8 cellular contexts compared by ENCODE assay signal in the genomic region with DNA sequence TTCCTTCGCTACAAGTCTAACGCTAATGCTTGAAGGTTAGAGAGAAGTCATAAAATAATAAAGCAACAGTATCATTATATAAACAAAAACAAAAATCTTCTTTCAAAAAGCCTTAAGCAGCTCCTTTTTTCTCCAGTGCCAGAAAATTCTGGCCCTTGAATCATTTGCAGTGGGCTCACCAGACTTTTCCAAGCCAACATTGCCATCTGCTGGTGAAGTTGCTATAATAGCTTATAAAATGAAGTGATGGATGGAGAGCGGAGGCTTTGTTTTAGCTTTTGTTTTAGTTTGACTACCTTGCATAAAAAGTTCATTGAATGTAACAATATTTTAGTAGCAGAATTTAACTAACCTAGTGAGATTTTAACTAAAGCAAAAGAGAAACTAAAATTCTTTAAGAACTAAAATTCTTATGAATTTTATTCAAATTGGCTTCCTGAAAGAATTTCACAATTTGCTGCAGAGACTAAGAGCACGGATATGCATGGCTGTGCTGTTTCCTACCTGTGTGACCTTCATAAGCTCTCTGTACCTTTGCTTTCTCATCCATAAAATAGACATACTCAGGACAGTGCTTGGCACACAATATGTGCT. TPM values are rescaled to one million over a fixed set of nuclear protein-coding genes. Genes with fewer than 3 reads are reported as not detected.
DNase-seq lines count a peak whose midpoint lies in the region; ATAC-seq, FAIRE-seq and TF ChIP-seq lines count a peak whose summit lies in the region.

No MANE protein-coding gene starts in this region.

- H3K27ac ChIP-seq in K562 (ENCODE audit: extremely low read depth, low read depth, low read length) = no peak overlapping the region

- H4K20me1 ChIP-seq in K562 (replicated peaks; ENCODE audit: control insufficient read depth, insufficient read depth, low read length) = no peaks in the 10 kb centered on the region

- H3K9me1 ChIP-seq in K562 (ENCODE audit: control insufficient read depth, insufficient read depth, low read length) = no peaks in the 10 kb centered on the region

- H3K79me2 ChIP-seq in K562 (ENCODE audit: control insufficient read depth, insufficient read depth, low read length) = no peaks in the 10 kb centered on the region

- no peak overlapping the region for H3K9ac ChIP-seq in K562 (ENCODE audit: insufficient read depth in 1 of 2, low read depth in 2 of 2, low read length in 2 of 2)

- intact Hi-C loops in K562 (cut with micrococcal nuclease) = loop anchor here (1.0 to 10.0 kb wide), 7 partner anchors 32 to 1132 kb away; no protein-coding TSS in a partner anchor

- no peaks in the 10 kb centered on the region for H3K9me3 ChIP-seq in K562 (replicated peaks; ENCODE audit: control insufficient read depth, insufficient read depth, low read depth, low read length)

- CTCF ChIA-PET in K562 (lab: Yijun Ruan, JAX; ENCODE audit: low intra/inter-chr PET ratio) = interaction anchor here (0.6 to 9.0 kb wide), 11 partner anchors 33 to 1799 kb away, joined by 3 to 153 read pairs (median 6); no protein-coding TSS in a partner anchor

- no peak overlapping the region for H3K4me3 ChIP-seq in K562

- ATAC-seq in K562 (peak; percentile 88), HG03025 (IDR thresholded peaks at IDR 0.05; ENCODE audit: low FRiP score, unreplicated experiment) (no peak)

- POLR2A ChIA-PET in K562 (lab: Yijun Ruan, JAX) = interaction anchor here (0.6 to 2.5 kb wide), 11 partner anchors 10 to 182 kb away, joined by 3 to 13 read pairs (median 4); no protein-coding TSS in a partner anchor

- no peak overlapping the region for H2AFZ ChIP-seq in K562 (ENCODE audit: low read depth, low read length)

- in situ Hi-C loops in K562 (cut with MboI) = loop anchor here (5.0 to 25.0 kb wide), 3 partner anchors 175 to 1585 kb away; a partner anchor contains a TSS

- peak; percentile 70 to 86 (median 72); a peak in 5 of 6 replicates for TF ChIP-seq CTCF in K562 (IDR thresholded peaks at IDR 0.05 in 2 of 3, conservative IDR thresholded peaks at IDR 0.05 in 1 of 3; ENCODE audit: insufficient read depth in 2 of 3, low read depth in 1 of 3, low read length in 3 of 3)

- no peaks in the 10 kb centered on the region for H3K36me3 ChIP-seq in K562 (ENCODE audit: control insufficient read depth, insufficient read depth, low read length)

- H3K4me1 ChIP-seq in K562 (replicated peaks in 1 of 2; ENCODE audit: control insufficient read depth in 2 of 2, insufficient read depth in 2 of 2, low read length in 2 of 2) = no peaks in the 10 kb centered on the region

- H3K27me3 ChIP-seq in K562 (ENCODE audit: control insufficient read depth in 2 of 2, insufficient read depth in 2 of 2, low read length in 2 of 2) = no peaks in the 10 kb centered on the region; a peak in 2 of 5 replicates

- TF ChIP-seq POLR2A in K562 (conservative IDR thresholded peaks at IDR 0.05) = no peak

- WGBS in K562 (ENCODE audit: insufficient coverage, low coverage, missing lambda C conversion rate) = 44% methylated on average over 4 of the region's 4 CpGs

- DNase-seq in AG08395 (ENCODE audit: low spot score) = peak; percentile 79
- peak; percentile 15 for DNase-seq in GM18507 (ENCODE audit: extremely low spot score, insufficient read length, low read depth)
- DNase-seq in NCI-H1417 (lab: John Stamatoyannopoulos, UW) = peak; percentile 69 to 93 (median 85)
- DNase-seq in T-helper 22 cell (ENCODE audit: low read depth) = peak; percentile 9
- peak; percentile 55 to 84 (median 65) for DNase-seq in K562 (ENCODE audit: extremely low read depth in 1 of 4, low spot score in 3 of 4)
- peak; percentile 64 for DNase-seq in iPS-NIHi11 (ENCODE audit: low spot score)
- peak; percentile 26 to 55 for DNase-seq in stimulated activated CD4-positive, alpha-beta T cell treated with anti-CD3 and anti-CD28 coated beads, Interleukin-15, amount 100 ng/mL, for 48 hours (ENCODE audit: low read depth in 2 of 2)

- FAIRE-seq in GM18507 (lab: Jason Lieb, UNC) = peak; percentile 89
- peak; percentile 88 for FAIRE-seq in K562 (lab: Jason Lieb, UNC)

- no peak for TF ChIP-seq EP300 in K562 (IDR thresholded peaks at IDR 0.05; ENCODE audit: low read length)

- peak; percentile 97 for TF ChIP-seq RAD21 in K562 (CRISPR knock-in tag; conservative IDR thresholded peaks at IDR 0.05 in 1 of 2, IDR thresholded peaks at IDR 0.05 in 1 of 2)

- no peak overlapping the region for H3K4me2 ChIP-seq in K562 (ENCODE audit: insufficient read depth, low read length)

- BruUV-seq in K562 (replicated peaks; lab: Mats Ljungman, UMichigan) = no TSS peak

TF ChIP-seq in K562, 482 proteins besides CTCF, POLR2A, EP300 and RAD21 (continues in another document):
- no peak for TF ChIP-seq MYNN (IDR thresholded peaks at IDR 0.05)
- no peak for TF ChIP-seq MYNN (CRISPR knock-in tag; IDR thresholded peaks at IDR 0.05)
- TF ChIP-seq ZNF3 (CRISPR knock-in tag; IDR thresholded peaks at IDR 0.05) = no peak
- TF ChIP-seq CC2D1A (IDR thresholded peaks at IDR 0.05) = peak; percentile 61; the same call in 1 of the 2 replicates
- no peak for TF ChIP-seq ZNF134 (CRISPR knock-in tag; conservative IDR thresholded peaks at IDR 0.05)
- TF ChIP-seq, protein P1, sequence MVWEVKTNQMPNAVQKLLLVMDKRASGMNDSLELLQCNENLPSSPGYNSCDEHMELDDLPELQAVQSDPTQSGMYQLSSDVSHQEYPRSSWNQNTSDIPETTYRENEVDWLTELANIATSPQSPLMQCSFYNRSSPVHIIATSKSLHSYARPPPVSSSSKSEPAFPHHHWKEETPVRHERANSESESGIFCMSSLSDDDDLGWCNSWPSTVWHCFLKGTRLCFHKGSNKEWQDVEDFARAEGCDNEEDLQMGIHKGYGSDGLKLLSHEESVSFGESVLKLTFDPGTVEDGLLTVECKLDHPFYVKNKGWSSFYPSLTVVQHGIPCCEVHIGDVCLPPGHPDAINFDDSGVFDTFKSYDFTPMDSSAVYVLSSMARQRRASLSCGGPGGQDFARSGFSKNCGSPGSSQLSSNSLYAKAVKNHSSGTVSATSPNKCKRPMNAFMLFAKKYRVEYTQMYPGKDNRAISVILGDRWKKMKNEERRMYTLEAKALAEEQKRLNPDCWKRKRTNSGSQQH (CRISPR knock-in tag; IDR thresholded peaks at IDR 0.05) = no peak
- TF ChIP-seq OTX1 (CRISPR knock-in tag; IDR thresholded peaks at IDR 0.05) = no peak
- peak; percentile 95 for TF ChIP-seq SMC3 (conservative IDR thresholded peaks at IDR 0.05; ENCODE audit: insufficient read depth, low read depth, low read length)
- no peak for TF ChIP-seq JUND (IDR thresholded peaks at IDR 0.05; ENCODE audit: borderline replicate concordance, low read depth, low read length)
- TF ChIP-seq JUND (tag; IDR thresholded peaks at IDR 0.05; ENCODE audit: borderline replicate concordance, low read depth, low read length) = no peak
- TF ChIP-seq RBM17 (IDR thresholded peaks at IDR 0.05; ENCODE audit: borderline replicate concordance, low read depth, low read length) = no peak
- TF ChIP-seq ZNF316 (IDR thresholded peaks at IDR 0.05) = peak; percentile 47
- TF ChIP-seq PHF21A (IDR thresholded peaks at IDR 0.05; ENCODE audit: borderline replicate concordance, low read depth) = no peak
- TF ChIP-seq MED1 (CRISPR knock-in tag; IDR thresholded peaks at IDR 0.05; ENCODE audit: borderline replicate concordance) = no peak
- no peak for TF ChIP-seq CCNT2 (IDR thresholded peaks at IDR 0.05; ENCODE audit: borderline replicate concordance, extremely low read depth, insufficient read length, low read depth, low read length)
- TF ChIP-seq C11orf30 (IDR thresholded peaks at IDR 0.05; ENCODE audit: low read depth) = peak; percentile 13; the same call in 1 of the 2 replicates
- no peak for TF ChIP-seq ZKSCAN1 (IDR thresholded peaks at IDR 0.05; ENCODE audit: low read depth, low read length)
- no peak for TF ChIP-seq CBFA2T2 (conservative IDR thresholded peaks at IDR 0.05)
- no peak for TF ChIP-seq IFI16 (CRISPR knock-in tag; IDR thresholded peaks at IDR 0.05)
- TF ChIP-seq BRD4 (IDR thresholded peaks at IDR 0.05) = no peak

RNA-seq across cellular contexts. Expression of a gene that starts 44.8 kb away (rescaled TPM):
- total RNA-seq in K562 (2011; cell fraction: chromatin; rRNA removed; ENCODE audit: low replicate concordance) = 3.6 TPM in 2 replicates
- total RNA-seq in K562 (2011; cell fraction: nucleolus; rRNA removed) = 2.8 and 3.2 TPM in 2 replicates
- 3.3 and 4.0 TPM in 2 replicates for total RNA-seq in K562 (2011; cell fraction: nucleoplasm; rRNA removed)
- total RNA-seq in K562 (2014; rRNA removed) (0.29 and 0.54 TPM in 2 replicates), K562 (2014; rRNA removed; fragmentation: Illumina TruSeq; extraction: Trizol) (0.65 and 1.1 TPM in 2 replicates), K562 (2015; rRNA removed; fragmentation: Illumina TruSeq; extraction: Trizol) (0.47 and 0.57 TPM in 2 replicates), K562 (2021) (0.44 and 0.56 TPM in 2 replicates)
- polyA plus RNA-seq in K562 (2011; rRNA removed) (0.35 and 2.7 TPM in 2 replicates), K562 (2014; fragmentation: Illumina TruSeq; extraction: Trizol) (0.54 and 0.97 TPM in 2 replicates), K562 (2014; fragmentation: Nextera tagmentation; extraction: Ambion mirVana) (under 1 TPM; 0.10 to 0.14 TPM), K562 (2014; rRNA removed) (0.42 and 0.58 TPM in 2 replicates)
- polyA plus RNA-seq in K562 (2011; cell fraction: cytosol; rRNA removed) = 0.16 and 0.81 TPM in 2 replicates
- 0.28 and 1.4 TPM in 2 replicates for polyA plus RNA-seq in K562 (2011; cell fraction: nucleus; rRNA removed)
- polyA plus RNA-seq in K562 (2012) = 0.59 and 0.66 TPM in 2 replicates
- polyA minus RNA-seq in K562 (2011; rRNA and poly(A)+ RNA removed) = 0.54 and 3.7 TPM in 2 replicates
- 0.36 and 0.95 TPM in 2 replicates for polyA minus RNA-seq in K562 (2011; cell fraction: cytosol; rRNA and poly(A)+ RNA removed)
- 0.44 and 1.9 TPM in 2 replicates for polyA minus RNA-seq in K562 (2011; cell fraction: nucleus; rRNA and poly(A)+ RNA removed)

Comparison
In these comparisons a context has a peak if more than half of its experiments do, and no peak if none do; other contexts are left out.
1. DNase-seq: peak in every context shown above with its lines; median percentile 85 in NCI-H1417; 79 in AG08395; 65 in K562; 64 in iPS-NIHi11; 40 in stimulated activated CD4-positive, alpha-beta T cell treated with anti-CD3 and anti-CD28 coated beads, Interleukin-15, amount 100 ng/mL, for 48 hours; 15 in GM18507; 9 in T-helper 22 cell.